Comparison of ENCODE assay signal across 26 cellular contexts in the genomic region with DNA sequence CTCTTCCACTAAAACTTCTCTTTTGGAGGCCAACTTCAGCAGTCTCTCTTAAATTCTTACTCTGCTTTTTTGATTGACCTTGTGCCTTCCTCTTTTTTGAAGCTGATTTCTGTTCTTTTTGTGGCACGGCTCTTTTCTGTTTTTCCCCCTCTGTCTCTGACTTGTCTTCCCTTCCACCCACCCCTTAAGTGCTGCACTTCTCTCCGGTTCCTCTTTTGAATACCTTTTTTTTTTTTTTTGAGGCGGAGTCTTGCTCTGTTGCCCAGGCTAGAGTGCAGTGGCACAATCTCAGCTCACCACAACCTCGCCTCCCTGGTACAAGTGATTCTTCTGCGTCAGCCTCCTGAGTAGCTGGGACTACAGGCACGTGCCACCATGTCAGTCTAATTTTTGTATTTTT.
DNase-seq lines count a peak whose midpoint lies in the region; ATAC-seq and TF ChIP-seq lines count a peak whose summit lies in the region.
"Had no signal": no experiment of that assay in that cellular context is flagged by ENCODE, and none has a peak within 500 bp of the region (broad histone marks: within the 10 kb centered on the region; RNA-seq: fewer than 3 reads in every experiment).

No MANE protein-coding gene starts in this region.

- WGBS in IMR-90 (ENCODE audit: extremely low coverage in 2 of 2, insufficient read length in 1 of 2), 2 experiments = no CpG with 5 or more reads among the region's 6 CpGs
- 77% methylated on average over 6 of the region's 6 CpGs for whole genome bisulfite sequencing in esophagus muscularis mucosa

- H2BK120ac ChIP-seq in IMR-90 (ENCODE audit: low read depth, low read length) = no peak overlapping the region

- H3K9me1 ChIP-seq in IMR-90 (ENCODE audit: insufficient read depth, low read length) = no peaks in the 10 kb centered on the region; the same call in 1 of the 2 replicates

- no peak overlapping the region for H3K23ac ChIP-seq in IMR-90 (ENCODE audit: low read depth, low read length)

- dilution Hi-C loops in IMR-90 (cut with HindIII; ENCODE audit: low sequenced_read_pairs, unreplicated experiment) = no loop called here

- H3K9me3 ChIP-seq in IMR-90 (ENCODE audit: control insufficient read depth, insufficient read depth, low read length) = no peaks in the 10 kb centered on the region
- H3K9me3 ChIP-seq in esophagus muscularis mucosa = no peaks in the 10 kb centered on the region
- H3K9me3 ChIP-seq: adrenal gland, SJSA1 had no signal

- no peaks in the 10 kb centered on the region for H3K27me3 ChIP-seq in IMR-90 (ENCODE audit: control insufficient read depth, insufficient read depth, low read length)
- no peaks in the 10 kb centered on the region for H3K27me3 ChIP-seq in esophagus muscularis mucosa
- H3K27me3 ChIP-seq: adrenal gland, SJSA1 had no signal

- ATAC-seq in IMR-90 (ENCODE audit: low read depth) = no peak
- no peak for ATAC-seq in HG02763 (IDR thresholded peaks at IDR 0.05; ENCODE audit: unreplicated experiment)
- ATAC-seq: GM23338; naive thymus-derived CD8-positive, alpha-beta T cell; WTC11 had no signal

- CTCF ChIA-PET in IMR-90 (lab: Yijun Ruan, JAX) = no interaction called here

- TF ChIP-seq CTCF in IMR-90 (conservative IDR thresholded peaks at IDR 0.05; ENCODE audit: low read depth, low read length) = no peak
- no peak for TF ChIP-seq CTCF in esophagus muscularis mucosa (IDR thresholded peaks at IDR 0.05)

- H4K5ac ChIP-seq in IMR-90 (ENCODE audit: low read depth, low read length) = no peak overlapping the region

- POLR2A ChIA-PET in IMR-90 (lab: Charles Lee; ENCODE audit: unreplicated experiment) = no interaction called here

- H3K4me2 ChIP-seq in IMR-90 (ENCODE audit: low read depth, low read length) = no peak overlapping the region
- H3K4me2 ChIP-seq: GM23338, KMS-11 had no signal

- H2AK5ac ChIP-seq in IMR-90 (ENCODE audit: low read depth, low read length) = 0 out of 2 replicates have a peak overlapping the region, but pooled peaks have one; percentile 6

- DNase-seq in CD1c-positive myeloid dendritic cell (ENCODE audit: extremely low spot score) (peak; percentile 72), IMR-90 (no peak), SKM-1 (lab: John Stamatoyannopoulos, UW; ENCODE audit: unreplicated experiment) (peak; percentile 18), medulla oblongata (ENCODE audit: extremely low spot score) (peak; percentile 71), hypothalamus (lab: John Stamatoyannopoulos, UW) (no peak), esophagus muscularis mucosa (ENCODE audit: extremely low spot score) (no peak), NAMALWA (ENCODE audit: low spot score) (no peak)
- DNase-seq: ACHN; activated CD4-positive, alpha-beta memory T cell treated with anti-CD3 and anti-CD28 coated beads, Interleukin-2, amount 10 ng/mL, durations not matched to agents 7 days and 5 days; activated gamma-delta T cell treated with Interleukin-2 at 50 U/mL for 16 hours; activated T-cell treated with anti-CD3 and anti-CD28 coated beads for 4 hours; CD4-positive, CD25-positive, alpha-beta regulatory T cell; kidney; mesenchymal stem cell; naive thymus-derived CD8-positive, alpha-beta T cell; NCI-H1105; NCI-H2171; NCI-H69; stimulated activated naive CD4-positive, alpha-beta T cell treated with Interleukin-2 at 50 U/mL for 16 hours had no signal

- TF ChIP-seq RAD21 in IMR-90 (IDR thresholded peaks at IDR 0.05; ENCODE audit: low read length) = no peak

- H3K9ac ChIP-seq in IMR-90 (ENCODE audit: low read depth, low read length) = no peak overlapping the region
- H3K9ac ChIP-seq: KMS-11, parathyroid adenoma had no signal

- no peaks in the 10 kb centered on the region for H4K20me1 ChIP-seq in IMR-90 (ENCODE audit: insufficient read depth, low read length)

- peaks cover 5% of the 10 kb centered on the region for H3K4me1 ChIP-seq in IMR-90 (ENCODE audit: control insufficient read depth, insufficient read depth, low read length)
- peaks cover 0 to 5% (median 4%) of the 10 kb centered on the region in 4 donors for H3K4me1 ChIP-seq in esophagus muscularis mucosa
- H3K4me1 ChIP-seq: adrenal gland, parathyroid adenoma, SJSA1 had no signal

- no peak overlapping the region for H2BK20ac ChIP-seq in IMR-90 (ENCODE audit: low read depth, low read length)

- no peak overlapping the region for H3K56ac ChIP-seq in IMR-90 (ENCODE audit: extremely low read depth, insufficient read depth, low read length)

- H3K18ac ChIP-seq in IMR-90 (ENCODE audit: low read depth, low read length) = no peak overlapping the region

- no peak overlapping the region for H2AK9ac ChIP-seq in IMR-90 (replicated peaks; ENCODE audit: low read depth, low read length, poor library complexity)

- intact Hi-C loops in IMR-90 (cut with micrococcal nuclease) (no loop called here), esophagus muscularis mucosa (cut with DNase I) (no loop called here)

- no peak overlapping the region for H2AFZ ChIP-seq in IMR-90 (replicated peaks; ENCODE audit: low read length, poor library complexity)
- H2AFZ ChIP-seq: GM23338, parathyroid adenoma had no signal

- H3K36me3 ChIP-seq in IMR-90 (ENCODE audit: control insufficient read depth, insufficient read depth, low read length) = no peaks in the 10 kb centered on the region
- H3K36me3 ChIP-seq in esophagus muscularis mucosa = no peaks in the 10 kb centered on the region
- H3K36me3 ChIP-seq: adrenal gland, SJSA1 had no signal

- no peak overlapping the region for H4K8ac ChIP-seq in IMR-90 (ENCODE audit: low read depth in 2 of 2, low read length in 2 of 2)

- H2BK5ac ChIP-seq in IMR-90 (ENCODE audit: low read depth, low read length, poor library complexity, severe bottlenecking) = no peak overlapping the region

- in situ Hi-C loops in IMR-90 (cut with MboI; ENCODE audit: low sequenced_read_pairs) = no loop called here

- TF ChIP-seq POLR2A in IMR-90 (IDR thresholded peaks at IDR 0.05; ENCODE audit: low read depth, low read length) (no peak), esophagus muscularis mucosa (IDR thresholded peaks at IDR 0.05; ENCODE audit: low read depth) (no peak)

- no TSS peak for BruUV-seq in IMR-90 (replicated peaks; lab: Mats Ljungman, UMichigan)

- no peak overlapping the region for H3K14ac ChIP-seq in IMR-90 (replicated peaks; ENCODE audit: low read depth, low read length)

- no peak overlapping the region for H2BK15ac ChIP-seq in IMR-90 (ENCODE audit: low read depth, low read length)

- no peak overlapping the region for H4K91ac ChIP-seq in IMR-90 (ENCODE audit: insufficient read depth, low read depth, low read length)

- TF ChIP-seq EP300 in esophagus muscularis mucosa (IDR thresholded peaks at IDR 0.05) = no peak

- H3K27ac ChIP-seq in IMR-90 (ENCODE audit: insufficient read depth, low read length) (no peak overlapping the region), esophagus muscularis mucosa (replicated peaks in 1 of 4) (no peak overlapping the region)
- H3K27ac ChIP-seq: KMS-11, parathyroid adenoma, SJSA1 had no signal

- no peaks in the 10 kb centered on the region for H3K79me1 ChIP-seq in IMR-90 (ENCODE audit: low read depth in 1 of 2, low read length in 2 of 2)

- H3K4me3 ChIP-seq in IMR-90 (ENCODE audit: insufficient read depth, low read depth, low read length) (no peak overlapping the region), esophagus muscularis mucosa (no peak overlapping the region)
- H3K4me3 ChIP-seq: adrenal gland, GM23338, SJSA1 had no signal

- H3K4ac ChIP-seq in IMR-90 (ENCODE audit: low read depth, low read length) = no peak overlapping the region

TF ChIP-seq in IMR-90, 13 proteins besides CTCF, POLR2A, EP300 and RAD21:
- TF ChIP-seq, protein P1, sequence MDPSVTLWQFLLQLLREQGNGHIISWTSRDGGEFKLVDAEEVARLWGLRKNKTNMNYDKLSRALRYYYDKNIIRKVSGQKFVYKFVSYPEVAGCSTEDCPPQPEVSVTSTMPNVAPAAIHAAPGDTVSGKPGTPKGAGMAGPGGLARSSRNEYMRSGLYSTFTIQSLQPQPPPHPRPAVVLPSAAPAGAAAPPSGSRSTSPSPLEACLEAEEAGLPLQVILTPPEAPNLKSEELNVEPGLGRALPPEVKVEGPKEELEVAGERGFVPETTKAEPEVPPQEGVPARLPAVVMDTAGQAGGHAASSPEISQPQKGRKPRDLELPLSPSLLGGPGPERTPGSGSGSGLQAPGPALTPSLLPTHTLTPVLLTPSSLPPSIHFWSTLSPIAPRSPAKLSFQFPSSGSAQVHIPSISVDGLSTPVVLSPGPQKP (IDR thresholded peaks at IDR 0.05; ENCODE audit: borderline replicate concordance, low read depth, low read length) = no peak
- TF ChIP-seq FOS (IDR thresholded peaks at IDR 0.05; ENCODE audit: low read depth, low read length) (no peak), MAZ (IDR thresholded peaks at IDR 0.05; ENCODE audit: borderline replicate concordance, low read depth, low read length) (no peak), RCOR1 (IDR thresholded peaks at IDR 0.05; ENCODE audit: insufficient replicate concordance, low read length) (no peak), CEBPB (IDR thresholded peaks at IDR 0.05; ENCODE audit: low read depth, low read length) (no peak), SMC3 (IDR thresholded peaks at IDR 0.05; ENCODE audit: low read depth, low read length) (no peak), NFE2L2 (IDR thresholded peaks at IDR 0.05; ENCODE audit: low read depth, low read length) (no peak), CHD1 (IDR thresholded peaks at IDR 0.05; ENCODE audit: low read depth, low read length) (no peak), MXI1 (IDR thresholded peaks at IDR 0.05; ENCODE audit: borderline replicate concordance, low read depth, low read length) (no peak), MAFK (IDR thresholded peaks at IDR 0.05; ENCODE audit: low read depth, low read length) (no peak), RFX5 (IDR thresholded peaks at IDR 0.05; ENCODE audit: low read depth, low read length) (no peak), BHLHE40 (IDR thresholded peaks at IDR 0.05; ENCODE audit: low read depth, low read length) (no peak)
- TF ChIP-seq, protein P2, sequence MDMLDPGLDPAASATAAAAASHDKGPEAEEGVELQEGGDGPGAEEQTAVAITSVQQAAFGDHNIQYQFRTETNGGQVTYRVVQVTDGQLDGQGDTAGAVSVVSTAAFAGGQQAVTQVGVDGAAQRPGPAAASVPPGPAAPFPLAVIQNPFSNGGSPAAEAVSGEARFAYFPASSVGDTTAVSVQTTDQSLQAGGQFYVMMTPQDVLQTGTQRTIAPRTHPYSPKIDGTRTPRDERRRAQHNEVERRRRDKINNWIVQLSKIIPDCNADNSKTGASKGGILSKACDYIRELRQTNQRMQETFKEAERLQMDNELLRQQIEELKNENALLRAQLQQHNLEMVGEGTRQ (IDR thresholded peaks at IDR 0.05; ENCODE audit: low read depth, low read length) = no peak
TF ChIP-seq in IMR-90: peak in this region for 0.

Comparison
In these comparisons a context has a peak if more than half of its experiments do, and no peak if none do; other contexts are left out.
1. DNase-seq: peak in CD1c-positive myeloid dendritic cell (single experiment), SKM-1 (single experiment) and medulla oblongata (single experiment); none in IMR-90 (single experiment), hypothalamus (0 of 51), esophagus muscularis mucosa (single experiment) and NAMALWA (single experiment).